Comparison of ENCODE assay signal across 1 cellular context in genomic region chr19:12064266-12065099, GRCh38.
TF ChIP-seq lines count a peak whose summit lies in the region.

Gene ZNF844, plus strand, starts transcription at chr19:12064731. Its CDS starts 143 bp downstream, at chr19:12064874.

TF ChIP-seq in HepG2, 621 proteins besides CTCF, POLR2A, EP300 and RAD21 (continued from another document and continues in another):
- TF ChIP-seq ZNF142 (CRISPR knock-in tag; IDR thresholded peaks at IDR 0.05) (0 out of 2 replicates have a peak, but pooled peaks have one; percentile 16), RELA (CRISPR knock-in tag; IDR thresholded peaks at IDR 0.05) (no peak), ZNF121 (CRISPR knock-in tag; IDR thresholded peaks at IDR 0.05) (no peak), MXD3 (CRISPR knock-in tag; IDR thresholded peaks at IDR 0.05) (no peak), GABPB1 (CRISPR knock-in tag; IDR thresholded peaks at IDR 0.05) (peak; percentile 50), MIER2 (CRISPR knock-in tag; IDR thresholded peaks at IDR 0.05) (no peak), NONO (IDR thresholded peaks at IDR 0.05) (no peak), NONO (CRISPR knock-in tag; conservative IDR thresholded peaks at IDR 0.05) (no peak), NFKBIZ (CRISPR knock-in tag; IDR thresholded peaks at IDR 0.05) (no peak), SOX13 (IDR thresholded peaks at IDR 0.05) (no peak), SOX13 (CRISPR knock-in tag; conservative IDR thresholded peaks at IDR 0.05 in 1 of 2, IDR thresholded peaks at IDR 0.05 in 1 of 2) (no peak), THAP9 (CRISPR knock-in tag; IDR thresholded peaks at IDR 0.05; ENCODE audit: borderline replicate concordance) (no peak), ZNF256 (CRISPR knock-in tag; conservative IDR thresholded peaks at IDR 0.05) (no peak), SMAD3 (CRISPR knock-in tag; IDR thresholded peaks at IDR 0.05) (no peak), ZNF318 (CRISPR knock-in tag; IDR thresholded peaks at IDR 0.05) (no peak), GMEB2 (CRISPR knock-in tag; IDR thresholded peaks at IDR 0.05; ENCODE audit: low read depth) (no peak), SPEN (CRISPR knock-in tag; IDR thresholded peaks at IDR 0.05; ENCODE audit: low read depth) (0 out of 2 replicates have a peak, but pooled peaks have one; percentile 45), JUN (CRISPR knock-in tag; IDR thresholded peaks at IDR 0.05) (no peak), ZNF572 (CRISPR knock-in tag; IDR thresholded peaks at IDR 0.05) (no peak), ZMAT5 (CRISPR knock-in tag; IDR thresholded peaks at IDR 0.05; ENCODE audit: borderline replicate concordance, low read depth) (no peak), HMG20A (CRISPR knock-in tag; IDR thresholded peaks at IDR 0.05; ENCODE audit: borderline replicate concordance) (no peak), TCF12 (IDR thresholded peaks at IDR 0.05) (no peak), TCF12 (CRISPR knock-in tag; IDR thresholded peaks at IDR 0.05) (no peak), POGK (CRISPR knock-in tag; conservative IDR thresholded peaks at IDR 0.05) (no peak), BCL3 (CRISPR knock-in tag; IDR thresholded peaks at IDR 0.05) (no peak), NFYC (CRISPR knock-in tag; IDR thresholded peaks at IDR 0.05) (peak; percentile 74), SKIL (CRISPR knock-in tag; IDR thresholded peaks at IDR 0.05; ENCODE audit: borderline replicate concordance) (no peak), MXD4 (CRISPR knock-in tag; IDR thresholded peaks at IDR 0.05) (peak; percentile 38; the same call in 1 of the 2 replicates), ZSCAN30 (CRISPR knock-in tag; IDR thresholded peaks at IDR 0.05) (no peak), ZFP36L1 (CRISPR knock-in tag; IDR thresholded peaks at IDR 0.05) (no peak), ZC3H13 (CRISPR knock-in tag; IDR thresholded peaks at IDR 0.05) (no peak)
